Comparison of ENCODE assay signal across 19 cellular contexts in the genomic region with DNA sequence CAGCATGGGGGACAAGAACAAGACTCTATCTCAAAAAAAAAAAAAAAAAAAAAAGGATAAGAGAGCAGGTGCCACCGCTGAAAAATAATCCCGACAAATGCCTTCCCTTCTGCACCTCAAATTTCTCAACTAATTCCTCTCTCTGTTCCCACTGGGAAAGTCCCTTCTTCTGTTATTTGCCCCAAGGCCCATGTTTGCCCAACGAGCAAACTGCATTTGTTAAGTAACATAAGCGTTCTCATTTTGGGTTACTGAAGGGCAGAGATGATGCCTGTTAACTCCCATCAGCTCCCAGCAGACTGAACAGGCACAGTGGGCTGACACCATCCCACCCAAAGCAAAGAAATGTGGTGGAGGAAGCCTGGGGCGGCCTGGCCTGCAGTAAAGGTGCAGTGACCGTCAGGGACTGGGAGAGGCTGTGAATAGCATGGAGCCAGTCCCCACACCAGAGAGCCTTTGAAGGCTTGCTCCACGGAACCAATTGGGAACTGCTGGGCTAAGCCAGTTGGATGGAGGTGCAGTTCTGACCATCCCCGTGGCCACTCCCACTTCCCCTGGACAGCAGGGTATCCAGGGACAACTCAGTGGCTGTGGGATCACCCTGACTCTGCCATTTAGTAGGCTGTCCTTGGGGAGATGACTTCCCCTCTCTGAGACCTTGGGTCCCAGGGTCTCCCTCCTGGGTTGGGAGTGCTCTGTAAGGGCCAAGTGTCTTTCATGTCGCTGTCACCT.
DNase-seq lines count a peak whose midpoint lies in the region; ATAC-seq and TF ChIP-seq lines count a peak whose summit lies in the region.
"Had no signal": no experiment of that assay in that cellular context is flagged by ENCODE, and none has a peak within 500 bp of the region (broad histone marks: within the 10 kb centered on the region; RNA-seq: fewer than 3 reads in every experiment).

No MANE protein-coding gene starts in this region.

- ATAC-seq in CD4-positive, alpha-beta T cell (ENCODE audit: poor library complexity) = no peak
- ATAC-seq in left lobe of liver = peak; percentile 49
- ATAC-seq: PC-3 had no signal

- H3K36me3 Mint-ChIP-seq in CD4-positive, alpha-beta T cell (ENCODE audit: low read depth) = no peaks in the 10 kb centered on the region

- DNase-seq in CD4-positive, alpha-beta T cell = no peak
- DNase-seq in PC-9 (peak in 1 of 2 experiments; percentile 59), left lobe of liver (ENCODE audit: low spot score) (no peak), sigmoid colon (peak; percentile 55), AG08396 (ENCODE audit: low spot score) (no peak), substantia nigra (lab: John Stamatoyannopoulos, UW) (no peak), NCI-H1092 (lab: John Stamatoyannopoulos, UW) (no peak)
- DNase-seq: activated CD4-positive, alpha-beta T cell treated with anti-CD3 and anti-CD28 coated beads, Interleukin-2, amount 50 U/mL, for 4 hours; activated T-cell treated with anti-CD3 and anti-CD28 coated beads, Interleukin-2, amount 50 U/mL, for 48 hours; central memory CD4-positive, alpha-beta T cell; effector CD4-positive, alpha-beta T cell; esophagus squamous epithelium; GM23248; NCI-H2081 treated with DMSO at 0.1 percent for 48 hours; NCI-H69; PC-3; stimulated activated CD4-positive, alpha-beta T cell treated with anti-CD3 and anti-CD28 coated beads, Interleukin-1b, Interleukin-23, amount 100 ng/mL, for 48 hours; stomach had no signal

- no peak overlapping the region for H2AFZ ChIP-seq in PC-9
- H2AFZ ChIP-seq: GM23248 had no signal

- peaks cover 7% of the 10 kb centered on the region for H3K9me3 ChIP-seq in CD4-positive, alpha-beta T cell (ENCODE audit: control insufficient read depth, low read length)
- H3K9me3 ChIP-seq in PC-9 (ENCODE audit: insufficient read depth, low read depth) (peaks cover 12% of the 10 kb centered on the region), sigmoid colon (peaks cover 0 to 3% (median 0%) of the 10 kb centered on the region in 4 donors)

- CTCF ChIA-PET in CD4-positive, alpha-beta T cell (lab: Charles Lee) = interaction anchor here (0.6 kb wide), 1 partner anchor 317 kb away, joined by 4 read pairs; no protein-coding TSS in a partner anchor
- CTCF ChIA-PET in PC-9 (lab: Charles Lee) = interaction anchor here (0.5 kb wide), 1 partner anchor 55 kb away, joined by 3 read pairs; no protein-coding TSS in a partner anchor

- H3K27ac ChIP-seq in CD4-positive, alpha-beta T cell (ENCODE audit: low read depth, low read length) = no peak overlapping the region
- no peak overlapping the region for H3K27ac ChIP-seq in PC-9
- H3K27ac ChIP-seq in sigmoid colon = peak overlapping the region in 2 of 4 donors; percentile 36 to 40
- H3K27ac ChIP-seq in substantia nigra (ENCODE audit: low read depth, low read length, poor library complexity, severe bottlenecking) = no peak overlapping the region
- H3K27ac ChIP-seq: GM23248 had no signal

- TF ChIP-seq EP300 in sigmoid colon (IDR thresholded peaks at IDR 0.05) = no peak

- peaks cover 16% of the 10 kb centered on the region; the same call in 1 of the 2 replicates for H3F3A ChIP-seq in PC-9 (ENCODE audit: insufficient read depth, low read depth)

- H3K4me3 ChIP-seq in PC-9 = no peak overlapping the region
- H3K4me3 ChIP-seq in sigmoid colon = no peak overlapping the region
- H3K4me3 ChIP-seq: esophagus squamous epithelium, GM23248, stomach had no signal

- H3K4me1 ChIP-seq in PC-9 (replicated peaks; ENCODE audit: insufficient read depth) = peaks cover 23% of the 10 kb centered on the region
- H3K4me1 ChIP-seq in sigmoid colon = peaks cover 0 to 8% (median 0%) of the 10 kb centered on the region in 4 donors

- H3K36me3 ChIP-seq in PC-9 (ENCODE audit: low read depth) (no peaks in the 10 kb centered on the region), sigmoid colon (no peaks in the 10 kb centered on the region)
- H3K36me3 ChIP-seq: esophagus squamous epithelium, stomach had no signal

- POLR2A ChIA-PET in CD4-positive, alpha-beta T cell (lab: Charles Lee) = interaction anchor here (1.1 kb wide), 1 partner anchor 91 kb away, joined by 3 read pairs; no protein-coding TSS in a partner anchor
- POLR2A ChIA-PET in PC-9 (lab: Charles Lee; ENCODE audit: unreplicated experiment) = no interaction called here

- peaks cover 4% of the 10 kb centered on the region for H3K9me3 Mint-ChIP-seq in CD4-positive, alpha-beta T cell

- no peak for TF ChIP-seq CTCF in CD4-positive, alpha-beta T cell (IDR thresholded peaks at IDR 0.05)
- no peak for TF ChIP-seq CTCF in PC-9 (conservative IDR thresholded peaks at IDR 0.05)
- TF ChIP-seq CTCF in sigmoid colon (IDR thresholded peaks at IDR 0.05) = no peak

- no peaks in the 10 kb centered on the region for H4K20me1 ChIP-seq in PC-9 (ENCODE audit: insufficient read depth)

- no TSS peak for BruUV-seq in PC-9 (replicated peaks; lab: Mats Ljungman, UMichigan)

- H3K9me2 ChIP-seq in PC-9 (ENCODE audit: insufficient read depth) = no peaks in the 10 kb centered on the region

- H3K4me1 Mint-ChIP-seq in CD4-positive, alpha-beta T cell (ENCODE audit: low read depth) = peaks cover 25% of the 10 kb centered on the region

- H3K27ac Mint-ChIP-seq in CD4-positive, alpha-beta T cell = peak overlapping the region; percentile 50

- H3K27me3 ChIP-seq in CD4-positive, alpha-beta T cell (ENCODE audit: control insufficient read depth, insufficient read depth, low read length) = no peaks in the 10 kb centered on the region
- H3K27me3 ChIP-seq in PC-9 (ENCODE audit: insufficient read depth, low read depth) (no peaks in the 10 kb centered on the region), sigmoid colon (no peaks in the 10 kb centered on the region)
- H3K27me3 ChIP-seq: esophagus squamous epithelium, stomach had no signal

- H3K79me2 ChIP-seq in PC-9 (ENCODE audit: low read depth) = no peaks in the 10 kb centered on the region

- TF ChIP-seq POLR2A in sigmoid colon (IDR thresholded peaks at IDR 0.05) = no peak

- 76 to 83% methylated on average over 9 of the region's 9 CpGs for WGBS in sigmoid colon, 2 donors

- peak overlapping the region; percentile 29; the same call in 1 of the 2 replicates for H3K4me2 ChIP-seq in PC-9

- intact Hi-C loops in CD4-positive, alpha-beta T cell (cut with DNase I, micrococcal nuclease) = loop anchor here in 1 of 2 experiments (5.0 kb wide), 1 partner anchor 155 kb away; no protein-coding TSS in a partner anchor
- intact Hi-C loops in PC-9 (cut with micrococcal nuclease; ENCODE audit: unreplicated experiment) (no loop called here), sigmoid colon (cut with DNase I) (no loop called here)

- H3K4me3 Mint-ChIP-seq in CD4-positive, alpha-beta T cell = no peak overlapping the region
- H3K4me3 Mint-ChIP-seq: neural crest cell had no signal

- no peaks in the 10 kb centered on the region for H3K27me3 Mint-ChIP-seq in CD4-positive, alpha-beta T cell
